13 cellular contexts compared by ENCODE assay signal in the genomic region with DNA sequence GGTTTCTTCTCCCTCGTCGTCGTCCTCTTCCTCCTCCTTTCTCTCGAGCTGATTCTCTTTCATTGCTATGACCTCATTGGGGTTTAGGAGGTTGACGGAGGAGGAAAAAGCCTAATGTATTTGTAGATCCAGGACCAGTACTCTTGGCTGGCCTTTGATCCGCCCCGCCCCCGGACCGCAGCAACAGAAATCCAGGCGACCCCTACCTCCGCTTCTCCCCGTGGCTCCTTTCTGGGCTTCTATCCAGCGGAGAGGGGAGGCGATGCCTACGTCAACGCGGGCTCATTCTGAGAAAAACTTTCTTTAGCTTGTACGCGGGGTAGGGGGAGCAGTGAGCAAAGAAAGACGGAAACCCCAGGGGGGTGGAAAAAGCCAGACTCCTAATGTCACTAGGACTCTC. TPM values are rescaled to one million over a fixed set of nuclear protein-coding genes. Genes with fewer than 3 reads are reported as not detected.
DNase-seq lines count a peak whose midpoint lies in the region; TF ChIP-seq lines count a peak whose summit lies in the region.
"Had no signal": no experiment of that assay in that cellular context is flagged by ENCODE, and none has a peak within 500 bp of the region (broad histone marks: within the 10 kb centered on the region; RNA-seq: fewer than 3 reads in every experiment).

Gene TMEM196, minus strand, starts transcription at position 257 of the 400 bp plus-strand sequence. CDS start 921 bp downstream, outside the sequence.

- H3K9me3 Mint-ChIP-seq in T-helper 1 cell treated with Interleukin-12 subunit alpha and Interleukin-12 subunit beta and Interleukin-4 antibody, amounts not matched to agents 30 μg/mL and 1 μg/mL, for 36 hours = no peaks in the 10 kb centered on the region
- H3K9me3 Mint-ChIP-seq in activated T-helper 1 cell treated with anti-CD3 and anti-CD28 coated beads, Interleukin-12 subunit alpha, Interleukin-12 subunit beta, Interleukin-2, Interleukin-4 antibody, amounts not matched to agents 30 ng/mL and 10 ng/mL and 1 ng/mL, durations not matched to agents 14 hours and 24 hours and 36 hours = no peaks in the 10 kb centered on the region

- no peak within 1 kb of the TSS for H3K4me3 Mint-ChIP-seq in T-helper 1 cell treated with Interleukin-12 subunit alpha and Interleukin-12 subunit beta and Interleukin-4 antibody, amounts not matched to agents 30 μg/mL and 1 μg/mL, for 36 hours
- H3K4me3 Mint-ChIP-seq in activated T-helper 1 cell treated with anti-CD3 and anti-CD28 coated beads, Interleukin-12 subunit alpha, Interleukin-12 subunit beta, Interleukin-2, Interleukin-4 antibody, amounts not matched to agents 30 ng/mL and 10 ng/mL and 1 ng/mL, durations not matched to agents 14 hours and 24 hours and 36 hours = no peak within 1 kb of the TSS

- intact Hi-C loops in activated T-helper 1 cell treated with anti-CD3 and anti-CD28 coated beads, Interleukin-12 subunit alpha, Interleukin-12 subunit beta, Interleukin-2, Interleukin-4 antibody, amounts not matched to agents 30 ng/mL and 10 ng/mL and 1 ng/mL, durations not matched to agents 14 hours and 24 hours and 36 hours (cut with micrococcal nuclease) = no loop called here

- no peak for TF ChIP-seq EP300 in suprapubic skin (IDR thresholded peaks at IDR 0.05)

- H3K4me1 ChIP-seq in mesodermal cell (ENCODE audit: control insufficient read depth, insufficient read depth, low read length, poor library complexity, severe bottlenecking) = no peaks in the 10 kb centered on the region
- peaks cover 14% of the 10 kb centered on the region for H3K4me1 ChIP-seq in suprapubic skin

- H3K36me3 Mint-ChIP-seq in T-helper 1 cell treated with Interleukin-12 subunit alpha and Interleukin-12 subunit beta and Interleukin-4 antibody, amounts not matched to agents 30 μg/mL and 1 μg/mL, for 36 hours (ENCODE audit: low read depth) = no peaks in the 10 kb centered on the region
- no peaks in the 10 kb centered on the region for H3K36me3 Mint-ChIP-seq in activated T-helper 1 cell treated with anti-CD3 and anti-CD28 coated beads, Interleukin-12 subunit alpha, Interleukin-12 subunit beta, Interleukin-2, Interleukin-4 antibody, amounts not matched to agents 30 ng/mL and 10 ng/mL and 1 ng/mL, durations not matched to agents 14 hours and 24 hours and 36 hours (ENCODE audit: low read depth)

- H3K36me3 ChIP-seq in mesodermal cell (ENCODE audit: control insufficient read depth, insufficient read depth, low read length) (no peaks in the 10 kb centered on the region), suprapubic skin (no peaks in the 10 kb centered on the region)

- H3K9me3 ChIP-seq in mesodermal cell (ENCODE audit: control insufficient read depth, low read length) (no peaks in the 10 kb centered on the region), suprapubic skin (no peaks in the 10 kb centered on the region)
- H3K9me3 ChIP-seq: body of pancreas had no signal

- H3K27me3 ChIP-seq in suprapubic skin = peaks cover 54% of the 10 kb centered on the region

- peaks cover 34% of the 10 kb centered on the region for H3K27me3 Mint-ChIP-seq in T-helper 1 cell treated with Interleukin-12 subunit alpha and Interleukin-12 subunit beta and Interleukin-4 antibody, amounts not matched to agents 30 μg/mL and 1 μg/mL, for 36 hours (ENCODE audit: low read depth)
- H3K27me3 Mint-ChIP-seq in activated T-helper 1 cell treated with anti-CD3 and anti-CD28 coated beads, Interleukin-12 subunit alpha, Interleukin-12 subunit beta, Interleukin-2, Interleukin-4 antibody, amounts not matched to agents 30 ng/mL and 10 ng/mL and 1 ng/mL, durations not matched to agents 14 hours and 24 hours and 36 hours (ENCODE audit: insufficient read depth) = peaks cover 26% of the 10 kb centered on the region

- no peak within 1 kb of the TSS for H3K27ac ChIP-seq in coronary artery
- no peak within 1 kb of the TSS for H3K27ac ChIP-seq in mesodermal cell (ENCODE audit: low read depth, low read length, severe bottlenecking)
- no peak within 1 kb of the TSS for H3K27ac ChIP-seq in suprapubic skin
- H3K27ac ChIP-seq: body of pancreas had no signal

- TF ChIP-seq POLR2A in suprapubic skin (IDR thresholded peaks at IDR 0.05) = no peak

- H3K27ac Mint-ChIP-seq in T-helper 1 cell treated with Interleukin-12 subunit alpha and Interleukin-12 subunit beta and Interleukin-4 antibody, amounts not matched to agents 30 μg/mL and 1 μg/mL, for 36 hours = peak within 1 kb of the TSS; percentile 47
- H3K27ac Mint-ChIP-seq in activated T-helper 1 cell treated with anti-CD3 and anti-CD28 coated beads, Interleukin-12 subunit alpha, Interleukin-12 subunit beta, Interleukin-2, Interleukin-4 antibody, amounts not matched to agents 30 ng/mL and 10 ng/mL and 1 ng/mL, durations not matched to agents 14 hours and 24 hours and 36 hours = no peak within 1 kb of the TSS

- 0 to 6% methylated on average over 7 to 8 of the region's 20 CpGs for WGBS in mesodermal cell (ENCODE audit: insufficient coverage in 2 of 2), 2 experiments
- 3% methylated on average over 20 of the region's 20 CpGs for WGBS in suprapubic skin

- no peak for DNase-seq in T-helper 1 cell
- DNase-seq in coronary artery (ENCODE audit: low spot score) = no peak
- no peak for DNase-seq in suprapubic skin (ENCODE audit: low spot score in 2 of 2)
- DNase-seq in effector CD4-positive, alpha-beta T cell = no peak
- no peak for DNase-seq in T-helper 9 cell
- DNase-seq in activated T-helper 1 cell treated with anti-CD3 and anti-CD28 coated beads, Interleukin-12 subunit alpha, Interleukin-12 subunit beta, Interleukin-2, Interleukin-4 antibody, amounts not matched to agents 30 ng/mL and 10 ng/mL and 1 ng/mL, durations not matched to agents 14 hours and 24 hours and 36 hours (ENCODE audit: low spot score) = no peak
- DNase-seq: NCI-H526 treated with DMSO at 0.1 percent for 48 hours had no signal

- no peak for TF ChIP-seq CTCF in coronary artery (IDR thresholded peaks at IDR 0.05)
- TF ChIP-seq CTCF in suprapubic skin (IDR thresholded peaks at IDR 0.05) = no peak

- peak within 1 kb of the TSS; percentile 39 for H3K4me3 ChIP-seq in coronary artery
- H3K4me3 ChIP-seq in mesodermal cell (ENCODE audit: extremely low read depth, insufficient read depth, low read length, poor library complexity, severe bottlenecking) = peak within 1 kb of the TSS; percentile 24
- H3K4me3 ChIP-seq in suprapubic skin = peak within 1 kb of the TSS; percentile 22
- H3K4me3 ChIP-seq: body of pancreas had no signal

- peaks cover 4% of the 10 kb centered on the region for H3K4me1 Mint-ChIP-seq in T-helper 1 cell treated with Interleukin-12 subunit alpha and Interleukin-12 subunit beta and Interleukin-4 antibody, amounts not matched to agents 30 μg/mL and 1 μg/mL, for 36 hours (ENCODE audit: low read depth)
- H3K4me1 Mint-ChIP-seq in activated T-helper 1 cell treated with anti-CD3 and anti-CD28 coated beads, Interleukin-12 subunit alpha, Interleukin-12 subunit beta, Interleukin-2, Interleukin-4 antibody, amounts not matched to agents 30 ng/mL and 10 ng/mL and 1 ng/mL, durations not matched to agents 14 hours and 24 hours and 36 hours (ENCODE audit: low read depth) = no peaks in the 10 kb centered on the region

RNA-seq across cellular contexts. Expression of gene TMEM196, which starts in this region (rescaled TPM):
- polyA plus RNA-seq in mesodermal cell (2013, experiment 1 of 2) = not detected
- polyA plus RNA-seq in mesodermal cell (2013, experiment 2 of 2) = not detected
- not detected for total RNA-seq in suprapubic skin
- total RNA-seq in activated T-helper 1 cell treated with anti-CD3 and anti-CD28 coated beads, Interleukin-12 subunit alpha, Interleukin-12 subunit beta, Interleukin-2, Interleukin-4 antibody, amounts not matched to agents 30 ng/mL and 10 ng/mL and 1 ng/mL, durations not matched to agents 14 hours and 24 hours and 36 hours = not detected in 2 replicates
- total RNA-seq: HT1080, left lobe of liver had no signal
- polyA plus RNA-seq: AG04450 had no signal
